ENCODE assay signal across 1 cellular context in genomic region chr11:76689861-76690260, GRCh38.
TF ChIP-seq lines count a peak whose summit lies in the region.

No MANE protein-coding gene starts in this region.

TF ChIP-seq in K562, 482 proteins besides CTCF, POLR2A, EP300 and RAD21:
- no peak for TF ChIP-seq DDX20 (tag; IDR thresholded peaks at IDR 0.05; ENCODE audit: low read depth)
- TF ChIP-seq RBM17 (IDR thresholded peaks at IDR 0.05; ENCODE audit: borderline replicate concordance, low read depth, low read length) = no peak
- TF ChIP-seq SMARCE1 (IDR thresholded peaks at IDR 0.05) = no peak
- TF ChIP-seq CHD7 (IDR thresholded peaks at IDR 0.05; ENCODE audit: low read depth, low read length) = no peak
- TF ChIP-seq ETS2 (tag; IDR thresholded peaks at IDR 0.05; ENCODE audit: borderline replicate concordance, poor library complexity, severe bottlenecking) = no peak
- no peak for TF ChIP-seq JUN (IDR thresholded peaks at IDR 0.05; ENCODE audit: borderline replicate concordance, low read depth, low read length)
- no peak for TF ChIP-seq JUN (CRISPR knock-in tag; IDR thresholded peaks at IDR 0.05; ENCODE audit: borderline replicate concordance)
- no peak for TF ChIP-seq ELF1 (tag; IDR thresholded peaks at IDR 0.05)
- TF ChIP-seq CBX1 (IDR thresholded peaks at IDR 0.05; ENCODE audit: low read depth) = no peak
- no peak for TF ChIP-seq KAT2B (IDR thresholded peaks at IDR 0.05; ENCODE audit: low read depth, low read length)
- no peak for TF ChIP-seq ARHGAP35 (IDR thresholded peaks at IDR 0.05; ENCODE audit: partially characterized antibody)
- TF ChIP-seq SMAD1 (IDR thresholded peaks at IDR 0.05; ENCODE audit: low read depth, low read length, partially characterized antibody) = no peak
- no peak for TF ChIP-seq ZNF518B (CRISPR knock-in tag; IDR thresholded peaks at IDR 0.05)
- no peak for TF ChIP-seq ZNF316 (IDR thresholded peaks at IDR 0.05)
- TF ChIP-seq POLR2B (IDR thresholded peaks at IDR 0.05; ENCODE audit: low read depth, partially characterized antibody) = no peak
- no peak for TF ChIP-seq ZSCAN29 (IDR thresholded peaks at IDR 0.05)
- no peak for TF ChIP-seq MEF2D (tag; conservative IDR thresholded peaks at IDR 0.05; ENCODE audit: low read depth)
- TF ChIP-seq ESRRB (CRISPR knock-in tag; IDR thresholded peaks at IDR 0.05; ENCODE audit: borderline replicate concordance) = no peak
- TF ChIP-seq SREBF1 (IDR thresholded peaks at IDR 0.05; ENCODE audit: borderline replicate concordance, low read depth, low read length) = no peak
